17 cellular contexts compared by ENCODE assay signal in the genomic region with DNA sequence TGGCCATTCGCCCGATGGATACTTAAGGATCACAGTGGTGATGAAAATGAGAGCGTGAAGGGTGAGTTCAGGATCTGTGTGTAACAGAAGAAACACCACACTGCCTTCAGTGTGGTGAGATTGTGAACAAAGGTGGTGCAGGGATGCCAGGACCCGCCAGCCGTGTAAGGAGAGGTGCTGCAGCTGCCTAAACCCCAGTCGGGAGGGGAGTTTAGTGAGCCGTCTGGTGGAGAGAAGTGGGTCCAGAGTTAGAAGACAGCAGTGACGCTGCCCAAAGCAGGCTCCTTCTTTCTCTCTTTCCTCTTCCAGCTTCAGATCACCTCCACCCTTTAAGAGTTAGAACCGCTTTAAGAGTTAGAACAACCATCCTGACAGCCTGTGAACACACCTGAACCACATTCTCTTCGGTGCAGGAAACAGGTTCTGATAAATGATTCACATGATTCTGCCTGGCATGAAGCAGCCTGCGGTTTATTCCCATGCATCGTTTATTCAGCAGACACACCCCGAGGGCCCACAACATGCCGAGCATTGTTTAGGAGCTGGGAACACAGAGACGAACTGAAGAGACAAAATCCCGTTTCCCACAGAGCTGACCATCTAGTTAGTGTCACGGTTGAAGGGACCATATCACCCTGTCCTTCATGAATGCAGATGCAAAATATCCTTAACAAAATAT.
DNase-seq lines count a peak whose midpoint lies in the region; TF ChIP-seq lines count a peak whose summit lies in the region.
"Had no signal": no experiment of that assay in that cellular context is flagged by ENCODE, and none has a peak within 500 bp of the region (broad histone marks: within the 10 kb centered on the region; RNA-seq: fewer than 3 reads in every experiment).

No MANE protein-coding gene starts in this region.

- H3K36me3 ChIP-seq in PC-9 (ENCODE audit: low read depth) = no peaks in the 10 kb centered on the region
- H3K36me3 ChIP-seq: adrenal gland, heart left ventricle had no signal

- CTCF ChIA-PET in Calu3 (lab: Charles Lee) = interaction anchor here (0.5 to 1.0 kb wide), 3 partner anchors 8 to 119 kb away, joined by 3 to 5 read pairs (median 3); no protein-coding TSS in a partner anchor
- CTCF ChIA-PET in PC-9 (lab: Charles Lee) = no interaction called here

- no peak overlapping the region for H3K4me2 ChIP-seq in PC-9

- H3K36me3 Mint-ChIP-seq in Calu3 (ENCODE audit: insufficient read depth, unreplicated experiment) = peaks cover 17% of the 10 kb centered on the region
- H3K36me3 Mint-ChIP-seq in endothelial cell (ENCODE audit: low read depth, unreplicated experiment) = no peaks in the 10 kb centered on the region
- H3K36me3 Mint-ChIP-seq in nephron progenitor cell (ENCODE audit: low read depth) = no peaks in the 10 kb centered on the region

- no peaks in the 10 kb centered on the region for H3K27me3 ChIP-seq in PC-9 (ENCODE audit: insufficient read depth, low read depth)
- H3K27me3 ChIP-seq: adrenal gland, heart left ventricle had no signal

- H3K9me3 Mint-ChIP-seq in Calu3 (ENCODE audit: low read depth, unreplicated experiment) (no peaks in the 10 kb centered on the region), endothelial cell (ENCODE audit: unreplicated experiment) (no peaks in the 10 kb centered on the region), nephron progenitor cell (no peaks in the 10 kb centered on the region)
- H3K9me3 Mint-ChIP-seq: memory B cell had no signal

- POLR2A ChIA-PET in PC-9 (lab: Charles Lee; ENCODE audit: unreplicated experiment) = no interaction called here

- H3K27me3 Mint-ChIP-seq in Calu3 (ENCODE audit: unreplicated experiment) (no peaks in the 10 kb centered on the region), endothelial cell (ENCODE audit: unreplicated experiment) (peaks cover 14% of the 10 kb centered on the region), nephron progenitor cell (ENCODE audit: low read depth, poor library complexity) (peaks cover 14% of the 10 kb centered on the region)

- H3K4me3 Mint-ChIP-seq in Calu3 (ENCODE audit: low read depth, unreplicated experiment) (peak overlapping the region; percentile 46), endothelial cell (ENCODE audit: unreplicated experiment) (no peak overlapping the region), nephron progenitor cell (no peak overlapping the region)
- H3K4me3 Mint-ChIP-seq: memory B cell had no signal

- H2AFZ ChIP-seq in PC-9 = no peak overlapping the region

- H3K79me2 ChIP-seq in PC-9 (ENCODE audit: low read depth) = no peaks in the 10 kb centered on the region

- no peak for TF ChIP-seq CTCF in Calu3 (IDR thresholded peaks at IDR 0.05; ENCODE audit: unreplicated experiment)
- TF ChIP-seq CTCF in PC-9 (conservative IDR thresholded peaks at IDR 0.05) = no peak
- TF ChIP-seq CTCF in endothelial cell (IDR thresholded peaks at IDR 0.05; ENCODE audit: unreplicated experiment) = no peak
- no peak for TF ChIP-seq CTCF in nephron progenitor cell (IDR thresholded peaks at IDR 0.05)

- no peak overlapping the region for H3K27ac ChIP-seq in PC-9
- H3K27ac ChIP-seq: adrenal gland, C4-2B, heart left ventricle, VCaP had no signal

- H3K27ac Mint-ChIP-seq in Calu3 (ENCODE audit: unreplicated experiment) = peak overlapping the region; percentile 37
- peak overlapping the region; percentile 52 for H3K27ac Mint-ChIP-seq in endothelial cell (ENCODE audit: unreplicated experiment)
- H3K27ac Mint-ChIP-seq in nephron progenitor cell = peak overlapping the region; percentile 83
- H3K27ac Mint-ChIP-seq: memory B cell had no signal

- no peaks in the 10 kb centered on the region for H4K20me1 ChIP-seq in PC-9 (ENCODE audit: insufficient read depth)

- H3K4me1 Mint-ChIP-seq in Calu3 (ENCODE audit: low read depth, unreplicated experiment) (peaks cover 46% of the 10 kb centered on the region), endothelial cell (ENCODE audit: unreplicated experiment) (peaks cover 23% of the 10 kb centered on the region), nephron progenitor cell (peaks cover 10% of the 10 kb centered on the region)

- intact Hi-C loops in Calu3 (cut with micrococcal nuclease; ENCODE audit: unreplicated experiment) = loop anchor here (10.0 kb wide), 1 partner anchor 66 kb away; no protein-coding TSS in a partner anchor
- intact Hi-C loops in PC-9 (cut with micrococcal nuclease; ENCODE audit: unreplicated experiment) = loop anchor here (2.0 to 10.0 kb wide), 2 partner anchors 20 to 126 kb away; no protein-coding TSS in a partner anchor

- H3K4me3 ChIP-seq in PC-9 = no peak overlapping the region
- H3K4me3 ChIP-seq: adrenal gland, heart left ventricle had no signal

- BruUV-seq in Calu3 (replicated peaks; lab: Mats Ljungman, UMichigan) (no TSS peak), PC-9 (replicated peaks; lab: Mats Ljungman, UMichigan) (no TSS peak)

- peaks cover 5% of the 10 kb centered on the region; the same call in 1 of the 2 replicates for H3F3A ChIP-seq in PC-9 (ENCODE audit: insufficient read depth, low read depth)

- peak; percentile 71 for DNase-seq in Calu3
- DNase-seq in PC-9 = peak; percentile 40 to 70
- no peak for DNase-seq in endothelial cell (ENCODE audit: low spot score)
- DNase-seq in nephron progenitor cell = no peak
- DNase-seq in activated CD4-positive, CD25-positive, alpha-beta regulatory T cell treated with anti-CD3 and anti-CD28 coated beads, Interleukin-2, amount 50 U/mL, for 72 hours = no peak
- DNase-seq in activated naive CD4-positive, alpha-beta T cell treated with Interleukin-2 at 50 U/mL for 16 hours = no peak
- DNase-seq in NCI-H748 treated with DMSO at 0.1 percent for 48 hours (lab: John Stamatoyannopoulos, UW) = no peak
- DNase-seq in T-helper 1 cell = no peak
- DNase-seq: effector CD4-positive, alpha-beta T cell; heart left ventricle; KG1; stimulated activated CD4-positive, alpha-beta T cell treated with anti-CD3 and anti-CD28 coated beads, Interleukin-2, amount 100 ng/mL, for 24 hours; stimulated activated naive CD4-positive, alpha-beta T cell had no signal

- H3K9me2 ChIP-seq in PC-9 (ENCODE audit: insufficient read depth) = no peaks in the 10 kb centered on the region

- H3K9me3 ChIP-seq in PC-9 (ENCODE audit: insufficient read depth, low read depth) = no peaks in the 10 kb centered on the region
- H3K9me3 ChIP-seq: adrenal gland, heart left ventricle had no signal

- H3K4me1 ChIP-seq in PC-9 (replicated peaks; ENCODE audit: insufficient read depth) = peaks cover 5% of the 10 kb centered on the region

Comparison
In these comparisons a context has a peak if more than half of its experiments do, and no peak if none do; other contexts are left out.
1. DNase-seq: peak in Calu3 (single experiment) and PC-9 (2 of 2); none in endothelial cell (single experiment), nephron progenitor cell (single experiment), activated CD4-positive, CD25-positive, alpha-beta regulatory T cell treated with anti-CD3 and anti-CD28 coated beads, Interleukin-2, amount 50 U/mL, for 72 hours (single experiment), activated naive CD4-positive, alpha-beta T cell treated with Interleukin-2 at 50 U/mL for 16 hours (single experiment), NCI-H748 treated with DMSO at 0.1 percent for 48 hours (single experiment) and T-helper 1 cell (0 of 5).
2. Peak in every context shown above with its lines, with median percentiles within 50 percentile points of each other: H3K27ac Mint-ChIP-seq.